ENCODE assay signal across 14 cellular contexts in the genomic region with DNA sequence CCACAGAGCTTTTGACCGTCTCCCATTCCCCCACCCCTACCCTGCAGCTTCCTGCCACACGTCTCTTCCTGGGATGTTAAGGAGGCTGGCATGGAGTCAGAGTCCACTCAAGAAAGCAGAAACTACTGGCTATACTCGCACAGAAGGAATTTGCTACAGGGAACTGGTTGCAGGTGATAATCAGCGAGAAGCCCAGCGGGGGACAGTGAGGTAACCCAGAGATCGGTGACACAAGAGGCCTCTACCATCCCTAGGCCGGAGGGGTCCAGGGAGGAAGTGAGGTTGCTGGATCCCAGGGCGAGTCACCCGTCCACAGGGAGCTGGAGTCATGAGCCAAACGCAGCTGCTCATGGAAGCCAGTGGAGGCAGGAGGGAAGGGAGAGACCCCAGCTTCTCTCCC.
"Had no signal": no experiment of that assay in that cellular context is flagged by ENCODE, and none has a peak within 500 bp of the region (broad histone marks: within the 10 kb centered on the region; RNA-seq: fewer than 3 reads in every experiment).

No MANE protein-coding gene starts in this region.

- H3K27me3 ChIP-seq: right lobe of liver had no signal

- DNase-seq: activated CD4-positive, alpha-beta T cell treated with anti-CD3 and anti-CD28 coated beads for 1 hour; activated CD4-positive, alpha-beta T cell treated with anti-CD3 and anti-CD28 coated beads, Interleukin-2, amount 50 U/mL, for 48 hours; activated CD8-positive, alpha-beta memory T cell treated with anti-CD3 and anti-CD28 coated beads, Interleukin-2, amount 10 ng/mL, durations not matched to agents 7 days and 5 days; activated gamma-delta T cell treated with Interleukin-2 at 50 U/mL for 16 hours; activated naive CD8-positive, alpha-beta T cell treated with anti-CD3 and anti-CD28 coated beads for 36 hours; activated T-cell treated with anti-CD3 and anti-CD28 coated beads, Interleukin-2, amount 50 U/mL, for 48 hours; anterior cingulate cortex; kidney; lower lobe of right lung; naive B cell; right lobe of liver; stimulated activated naive CD4-positive, alpha-beta T cell treated with Interleukin-2 at 50 U/mL for 16 hours; T1000 had no signal

- H3K4me3 Mint-ChIP-seq: activated CD8-positive, alpha-beta memory T cell treated with anti-CD3 and anti-CD28 coated beads, Interleukin-2, amount 10 ng/mL, durations not matched to agents 7 days and 5 days; activated naive CD8-positive, alpha-beta T cell treated with anti-CD3 and anti-CD28 coated beads for 36 hours had no signal

- H3K27ac Mint-ChIP-seq: activated CD8-positive, alpha-beta memory T cell treated with anti-CD3 and anti-CD28 coated beads, Interleukin-2, amount 10 ng/mL, durations not matched to agents 7 days and 5 days; activated naive CD8-positive, alpha-beta T cell treated with anti-CD3 and anti-CD28 coated beads for 36 hours had no signal

- H3K4me1 ChIP-seq: prostate gland, right lobe of liver had no signal

- ATAC-seq: activated CD8-positive, alpha-beta memory T cell treated with anti-CD3 and anti-CD28 coated beads, Interleukin-2, amount 10 ng/mL, durations not matched to agents 7 days and 5 days; lower lobe of right lung; right lobe of liver had no signal

- H3K9me3 ChIP-seq: lower lobe of right lung, prostate gland, right lobe of liver had no signal

- H3K36me3 ChIP-seq: lower lobe of right lung, prostate gland, right lobe of liver had no signal

- H3K36me3 Mint-ChIP-seq: activated CD8-positive, alpha-beta memory T cell treated with anti-CD3 and anti-CD28 coated beads, Interleukin-2, amount 10 ng/mL, durations not matched to agents 7 days and 5 days; activated naive CD8-positive, alpha-beta T cell treated with anti-CD3 and anti-CD28 coated beads for 36 hours had no signal

- H3K4me3 ChIP-seq: lower lobe of right lung, prostate gland, right lobe of liver had no signal

- H3K27ac ChIP-seq: lower lobe of right lung, prostate gland, right lobe of liver had no signal

- H3K27me3 Mint-ChIP-seq: activated naive CD8-positive, alpha-beta T cell treated with anti-CD3 and anti-CD28 coated beads for 36 hours; naive B cell had no signal
